ENCODE assay signal across 9 cellular contexts in genomic region chr9:129278391-129279237, GRCh38.
DNase-seq lines count a peak whose midpoint lies in the region; TF ChIP-seq lines count a peak whose summit lies in the region.
"Had no signal": no experiment of that assay in that cellular context is flagged by ENCODE, and none has a peak within 500 bp of the region (broad histone marks: within the 10 kb centered on the region; RNA-seq: fewer than 3 reads in every experiment).

No MANE protein-coding gene starts in this region.

- H3K27me3 ChIP-seq in osteoblast (ENCODE audit: insufficient read depth, low read length): no peaks in the 10 kb centered on the region

- DNase-seq in DMS79 treated with DMSO at 0.1 percent for 48 hours (lab: John Stamatoyannopoulos, UW) (peak; percentile 97), NCI-H2029 treated with DMSO at 0.1 percent for 48 hours (lab: John Stamatoyannopoulos, UW) (peak; percentile 55), T47D (ENCODE audit: low read depth in 1 of 2, low spot score in 1 of 2) (peak; percentile 91 to 94), osteoblast (ENCODE audit: insufficient read length, low spot score, missing footprints) (peak; percentile 91), middle frontal gyrus (ENCODE audit: extremely low spot score, low spot score) (no peak), T-helper 1 cell (no peak), HuH-7 (ENCODE audit: low spot score) (no peak)
- no peak for DNase-seq in NK-92 treated with Interleukin-12 subunit alpha and Interleukin-12 subunit beta, amount 100 ng/mL, for 24 hours (lab: John Stamatoyannopoulos, UW)
- DNase-seq: stimulated activated naive CD8-positive, alpha-beta T cell treated with anti-CD3 and anti-CD28 coated beads, Interleukin-15, Interleukin-2, amounts not matched to agents 100 U/mL and 50 U/mL, for 24 hours had no signal

- H3K4me2 ChIP-seq in osteoblast (ENCODE audit: insufficient read depth, low read length): no peak overlapping the region

- H3K36me3 ChIP-seq in osteoblast (ENCODE audit: insufficient read depth, low read length): no peaks in the 10 kb centered on the region

- no peaks in the 10 kb centered on the region for H3K79me2 ChIP-seq in osteoblast (ENCODE audit: insufficient read depth, low read length)

- no peak overlapping the region for H2AFZ ChIP-seq in osteoblast (ENCODE audit: low read length)

- H4K20me1 ChIP-seq in osteoblast (ENCODE audit: insufficient read depth, low read length): no peaks in the 10 kb centered on the region

- peaks cover 9% of the 10 kb centered on the region for H3K4me1 ChIP-seq in osteoblast (ENCODE audit: insufficient read depth, low read length)

- H3K9me3 ChIP-seq in osteoblast (ENCODE audit: low read depth, low read length): no peaks in the 10 kb centered on the region

- no peak overlapping the region for H3K27ac ChIP-seq in osteoblast (ENCODE audit: low read depth, low read length)

- no peak for TF ChIP-seq CTCF in osteoblast (IDR thresholded peaks at IDR 0.05; ENCODE audit: extremely low read depth, low read depth, low read length)

- no peak overlapping the region for H3K4me3 ChIP-seq in osteoblast (ENCODE audit: insufficient read depth, low read length)

- in situ Hi-C loops in T47D (cut with HindIII; ENCODE audit: low pct_unique_long_range_greater_than_20kb, low sequenced_read_pairs): no loop called here

Comparison
In these comparisons a context has a peak if more than half of its experiments do, and no peak if none do; other contexts are left out.
1. DNase-seq: peak in DMS79 treated with DMSO at 0.1 percent for 48 hours (single experiment), NCI-H2029 treated with DMSO at 0.1 percent for 48 hours (single experiment), T47D (2 of 2) and osteoblast (single experiment); none in middle frontal gyrus (single experiment), T-helper 1 cell (0 of 5), NK-92 treated with Interleukin-12 subunit alpha and Interleukin-12 subunit beta, amount 100 ng/mL, for 24 hours (single experiment) and HuH-7 (single experiment).